ENCODE assay signal across 20 cellular contexts in the genomic region with DNA sequence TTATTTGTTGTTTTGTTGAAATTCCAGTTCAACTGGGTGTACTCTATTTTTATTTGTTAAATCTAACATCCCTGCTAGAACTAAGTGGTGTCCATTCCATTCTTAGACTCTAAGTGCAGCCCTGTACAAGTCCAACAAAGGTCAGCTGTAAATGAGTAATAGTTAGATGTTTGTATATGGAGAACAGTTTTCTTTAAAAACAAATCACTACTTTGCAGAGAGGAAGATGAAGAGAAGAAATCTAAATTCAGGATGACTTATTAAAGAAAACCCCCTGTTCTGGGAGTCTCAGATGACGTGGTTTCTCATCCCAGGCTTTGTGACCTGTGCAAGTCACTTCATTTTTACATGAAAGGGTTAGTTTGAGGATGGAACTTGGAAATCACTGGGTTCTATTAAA. TPM values are rescaled to one million over a fixed set of nuclear protein-coding genes. Genes with fewer than 3 reads are reported as not detected.
"Had no signal": no experiment of that assay in that cellular context is flagged by ENCODE, and none has a peak within 500 bp of the region (broad histone marks: within the 10 kb centered on the region; RNA-seq: fewer than 3 reads in every experiment).

No MANE protein-coding gene starts in this region.

- ATAC-seq: Panc1, Right ventricle myocardium inferior had no signal

- H3K4me1 ChIP-seq: SJCRH30 had no signal

- H3K36me3 ChIP-seq: SJCRH30 had no signal

- H3K27ac ChIP-seq: KMS-11, SJCRH30 had no signal

- H3K9ac ChIP-seq: KMS-11 had no signal

- H3K4me3 ChIP-seq: K562, SJCRH30 had no signal

- DNase-seq: Kasumi-1, MM.1S, NCI-H1092 treated with DMSO at 0.1 percent for 48 hours, NCI-H1436, NCI-H187, NCI-H2029, NCI-H2081 treated with DMSO at 0.1 percent for 48 hours, NCI-H2171, NCI-H226, NCI-H446, NCI-H510A, NCI-H524 treated with DMSO at 0.1 percent for 48 hours, NCI-H69, NCI-H774, SHP77 treated with DMSO at 0.1 percent for 48 hours had no signal

- H3K4me2 ChIP-seq: KMS-11 had no signal

- H3K9me3 ChIP-seq: SJCRH30 had no signal

RNA-seq across cellular contexts. Expression of a gene that starts 57.9 kb away (rescaled TPM):
- total RNA-seq: K562, SJCRH30 had no signal
